15 cellular contexts compared by ENCODE assay signal in genomic region chr16:86059253-86060171, GRCh38.
DNase-seq lines count a peak whose midpoint lies in the region; ATAC-seq and TF ChIP-seq lines count a peak whose summit lies in the region.
"Had no signal": no experiment of that assay in that cellular context is flagged by ENCODE, and none has a peak within 500 bp of the region (broad histone marks: within the 10 kb centered on the region; RNA-seq: fewer than 3 reads in every experiment).

No MANE protein-coding gene starts in this region.

- intact Hi-C loops in left ventricle myocardium superior (cut with micrococcal nuclease), result no loop called here
- intact Hi-C loops in CD4-positive, alpha-beta T cell (cut with DNase I, micrococcal nuclease), result no loop called here
- intact Hi-C loops in naive thymus-derived CD4-positive, alpha-beta T cell (cut with micrococcal nuclease), result no loop called here

- no peak overlapping the region for H3K27ac Mint-ChIP-seq in CD4-positive, alpha-beta T cell
- H3K27ac Mint-ChIP-seq in naive thymus-derived CD4-positive, alpha-beta T cell, result no peak overlapping the region

- H3K9me3 Mint-ChIP-seq in CD4-positive, alpha-beta T cell, result no peaks in the 10 kb centered on the region
- no peaks in the 10 kb centered on the region for H3K9me3 Mint-ChIP-seq in naive thymus-derived CD4-positive, alpha-beta T cell

- H3K4me1 Mint-ChIP-seq in CD4-positive, alpha-beta T cell (ENCODE audit: low read depth), result no peaks in the 10 kb centered on the region
- H3K4me1 Mint-ChIP-seq in naive thymus-derived CD4-positive, alpha-beta T cell, result no peaks in the 10 kb centered on the region

- H3K4me3 ChIP-seq in naive thymus-derived CD4-positive, alpha-beta T cell (ENCODE audit: low read length), result no peak overlapping the region
- H3K4me3 ChIP-seq: BLaER1 treated with 17β-estradiol and CSF1 and Interleukin-3, amounts not matched to agents 10 nM and 100 nM had no signal

- peak; percentile 81 for DNase-seq in left ventricle myocardium superior
- no peak for DNase-seq in omental fat pad (ENCODE audit: low spot score)
- DNase-seq in ureter (ENCODE audit: low spot score), result peak; percentile 77
- no peak for DNase-seq in LoVo (ENCODE audit: low spot score)
- DNase-seq in CD4-positive, alpha-beta T cell, result no peak
- DNase-seq in naive thymus-derived CD4-positive, alpha-beta T cell, result no peak
- DNase-seq in GM19240 (ENCODE audit: insufficient read length, low spot score), result no peak
- DNase-seq: activated gamma-delta T cell, DND-41, KG1, NCI-H1417, NCI-H510A treated with DMSO at 0.1 percent for 48 hours, PC-3 had no signal

- no peaks in the 10 kb centered on the region for H3K36me3 Mint-ChIP-seq in CD4-positive, alpha-beta T cell (ENCODE audit: low read depth)
- no peaks in the 10 kb centered on the region for H3K36me3 Mint-ChIP-seq in naive thymus-derived CD4-positive, alpha-beta T cell

- no peaks in the 10 kb centered on the region for H3K4me1 ChIP-seq in naive thymus-derived CD4-positive, alpha-beta T cell (ENCODE audit: control insufficient read depth in 2 of 2, insufficient read depth in 2 of 2, low read length in 2 of 2)

- H3K27ac ChIP-seq in cingulate gyrus (ENCODE audit: low read depth, low read length), result peak overlapping the region; percentile 51
- no peak overlapping the region for H3K27ac ChIP-seq in CD4-positive, alpha-beta T cell (ENCODE audit: low read depth, low read length)
- no peak overlapping the region for H3K27ac ChIP-seq in naive thymus-derived CD4-positive, alpha-beta T cell (ENCODE audit: low read depth, low read length)
- H3K27ac ChIP-seq: BLaER1 treated with 17β-estradiol and CSF1 and Interleukin-3, amounts not matched to agents 10 nM and 100 nM had no signal

- peak; percentile 93 for ATAC-seq in left ventricle myocardium superior
- ATAC-seq in omental fat pad (ENCODE audit: low FRiP score), result peak; percentile 81
- no peak for ATAC-seq in CD4-positive, alpha-beta T cell (ENCODE audit: poor library complexity)
- ATAC-seq in naive thymus-derived CD4-positive, alpha-beta T cell, result no peak
- ATAC-seq: PC-3 had no signal

- H3K9me3 ChIP-seq in CD4-positive, alpha-beta T cell (ENCODE audit: control insufficient read depth, low read length), result no peaks in the 10 kb centered on the region
- no peaks in the 10 kb centered on the region for H3K9me3 ChIP-seq in naive thymus-derived CD4-positive, alpha-beta T cell (ENCODE audit: control insufficient read depth in 2 of 3, low read length in 3 of 3)
- H3K9me3 ChIP-seq: BLaER1 treated with 17β-estradiol and CSF1 and Interleukin-3, amounts not matched to agents 10 nM and 100 nM had no signal

- TF ChIP-seq CTCF in omental fat pad (IDR thresholded peaks at IDR 0.05), result no peak
- no peak for TF ChIP-seq CTCF in CD4-positive, alpha-beta T cell (IDR thresholded peaks at IDR 0.05)

- POLR2A ChIA-PET in CD4-positive, alpha-beta T cell (lab: Charles Lee), result no interaction called here
- POLR2A ChIA-PET in naive thymus-derived CD4-positive, alpha-beta T cell (lab: Charles Lee), result no interaction called here

- H3K27me3 Mint-ChIP-seq in CD4-positive, alpha-beta T cell, result peaks cover 18% of the 10 kb centered on the region
- H3K27me3 Mint-ChIP-seq in naive thymus-derived CD4-positive, alpha-beta T cell, result peaks cover 0 to 17% (median 10%) of the 10 kb centered on the region in 5 donors

- H3K36me3 ChIP-seq in naive thymus-derived CD4-positive, alpha-beta T cell (ENCODE audit: control insufficient read depth in 2 of 3, insufficient read depth in 3 of 3, low read length in 3 of 3), result no peaks in the 10 kb centered on the region
- H3K36me3 ChIP-seq: BLaER1 treated with 17β-estradiol and CSF1 and Interleukin-3, amounts not matched to agents 10 nM and 100 nM had no signal

- CTCF ChIA-PET in CD4-positive, alpha-beta T cell (lab: Charles Lee), result no interaction called here
- CTCF ChIA-PET in naive thymus-derived CD4-positive, alpha-beta T cell (lab: Charles Lee), result no interaction called here

- no peaks in the 10 kb centered on the region for H3K27me3 ChIP-seq in CD4-positive, alpha-beta T cell (ENCODE audit: control insufficient read depth, insufficient read depth, low read length)
- no peaks in the 10 kb centered on the region for H3K27me3 ChIP-seq in naive thymus-derived CD4-positive, alpha-beta T cell (ENCODE audit: control insufficient read depth in 2 of 2, insufficient read depth in 2 of 2, low read length in 2 of 2)
- H3K27me3 ChIP-seq: BLaER1 treated with 17β-estradiol and CSF1 and Interleukin-3, amounts not matched to agents 10 nM and 100 nM had no signal

- no peak overlapping the region for H3K4me3 Mint-ChIP-seq in CD4-positive, alpha-beta T cell
- no peak overlapping the region for H3K4me3 Mint-ChIP-seq in naive thymus-derived CD4-positive, alpha-beta T cell

Comparison
In these comparisons a context has a peak if more than half of its experiments do, and no peak if none do; other contexts are left out.
1. ATAC-seq: peak in left ventricle myocardium superior (single experiment) and omental fat pad (single experiment); none in CD4-positive, alpha-beta T cell (single experiment) and naive thymus-derived CD4-positive, alpha-beta T cell (single experiment).
2. DNase-seq: peak in left ventricle myocardium superior (single experiment) and ureter (single experiment); none in omental fat pad (single experiment), LoVo (single experiment), CD4-positive, alpha-beta T cell (0 of 10), naive thymus-derived CD4-positive, alpha-beta T cell (0 of 9) and GM19240 (single experiment).